9 cellular contexts compared by ENCODE assay signal in genomic region chr20:41697861-41698559, GRCh38.
DNase-seq lines count a peak whose midpoint lies in the region; ATAC-seq and TF ChIP-seq lines count a peak whose summit lies in the region.
"Had no signal": no experiment of that assay in that cellular context is flagged by ENCODE, and none has a peak within 500 bp of the region (broad histone marks: within the 10 kb centered on the region; RNA-seq: fewer than 3 reads in every experiment).

No MANE protein-coding gene starts in this region.

- no peak for ATAC-seq in GM19023 (IDR thresholded peaks at IDR 0.05; ENCODE audit: unreplicated experiment)
- no peak for ATAC-seq in stimulated activated naive B cell treated with anti-CD40 and anti-IgM and Interleukin-4, amounts not matched to agents 10 μg/mL and 1 μg/mL and 100 μg/mL, for 72 hours (replicated peaks)

- no peak overlapping the region for H3K27ac Mint-ChIP-seq in endodermal cell
- H3K27ac Mint-ChIP-seq in stimulated activated naive B cell treated with anti-CD40 and anti-IgM and Interleukin-4, amounts not matched to agents 10 μg/mL and 1 μg/mL and 100 μg/mL, for 72 hours = no peak overlapping the region

- no peaks in the 10 kb centered on the region for H3K9me3 ChIP-seq in endodermal cell (ENCODE audit: control insufficient read depth, low read length)

- peak; percentile 93 for TF ChIP-seq CTCF in endodermal cell (conservative IDR thresholded peaks at IDR 0.05)

- H3K9ac ChIP-seq in endodermal cell (ENCODE audit: extremely low read depth, low read length, poor library complexity, severe bottlenecking) = no peak overlapping the region

- H3K27ac ChIP-seq in endodermal cell (ENCODE audit: low read depth, low read length) = no peak overlapping the region

- H3K27me3 Mint-ChIP-seq in endodermal cell (ENCODE audit: insufficient read depth) = peaks cover 2% of the 10 kb centered on the region
- H3K27me3 Mint-ChIP-seq in stimulated activated naive B cell treated with anti-CD40 and anti-IgM and Interleukin-4, amounts not matched to agents 10 μg/mL and 1 μg/mL and 100 μg/mL, for 72 hours = peaks cover 5 to 6% of the 10 kb centered on the region in 2 donors

- peak; percentile 78 for DNase-seq in NCI-H510A treated with DMSO at 0.1 percent for 48 hours (lab: John Stamatoyannopoulos, UW)
- DNase-seq in NCI-H510A (lab: John Stamatoyannopoulos, UW) = no peak
- peak; percentile 75 to 84 for DNase-seq in Kasumi-1 (lab: John Stamatoyannopoulos, UW)
- peak; percentile 64 for DNase-seq in RKO (ENCODE audit: low spot score)
- DNase-seq in endodermal cell = peak; percentile 64
- peak; percentile 44 for DNase-seq in pons (ENCODE audit: low spot score)
- DNase-seq in stimulated activated naive B cell treated with anti-CD40 and anti-IgM and Interleukin-4, amounts not matched to agents 10 μg/mL and 1 μg/mL and 100 μg/mL, for 72 hours = no peak

- no peaks in the 10 kb centered on the region for H3K36me3 Mint-ChIP-seq in endodermal cell (ENCODE audit: low read depth)
- peaks cover 0 to 4% of the 10 kb centered on the region in 2 donors for H3K36me3 Mint-ChIP-seq in stimulated activated naive B cell treated with anti-CD40 and anti-IgM and Interleukin-4, amounts not matched to agents 10 μg/mL and 1 μg/mL and 100 μg/mL, for 72 hours

- 83 to 98% methylated on average over 4 to 6 of the region's 6 CpGs for WGBS in endodermal cell (ENCODE audit: insufficient coverage in 1 of 2, insufficient read length in 1 of 2), 2 experiments

- no peaks in the 10 kb centered on the region for H3K36me3 ChIP-seq in endodermal cell (ENCODE audit: control insufficient read depth, insufficient read depth, low read length)

- peaks cover 19% of the 10 kb centered on the region for H3K4me1 Mint-ChIP-seq in endodermal cell
- H3K4me1 Mint-ChIP-seq in stimulated activated naive B cell treated with anti-CD40 and anti-IgM and Interleukin-4, amounts not matched to agents 10 μg/mL and 1 μg/mL and 100 μg/mL, for 72 hours = peaks cover 10 to 15% of the 10 kb centered on the region in 2 donors

- no peak overlapping the region for H3K4me3 ChIP-seq in endodermal cell (ENCODE audit: low read length)

- H3K27me3 ChIP-seq in endodermal cell (ENCODE audit: control insufficient read depth, insufficient read depth, low read length, poor library complexity, severe bottlenecking) = no peaks in the 10 kb centered on the region

- no peaks in the 10 kb centered on the region for H3K4me1 ChIP-seq in endodermal cell (ENCODE audit: control insufficient read depth, insufficient read depth, low read length)

- no peaks in the 10 kb centered on the region for H3K9me3 Mint-ChIP-seq in endodermal cell
- H3K9me3 Mint-ChIP-seq in stimulated activated naive B cell treated with anti-CD40 and anti-IgM and Interleukin-4, amounts not matched to agents 10 μg/mL and 1 μg/mL and 100 μg/mL, for 72 hours = no peaks in the 10 kb centered on the region
- H3K9me3 Mint-ChIP-seq: CD8-positive, alpha-beta memory T cell had no signal

- H3K4me3 Mint-ChIP-seq in endodermal cell = no peak overlapping the region
- no peak overlapping the region for H3K4me3 Mint-ChIP-seq in stimulated activated naive B cell treated with anti-CD40 and anti-IgM and Interleukin-4, amounts not matched to agents 10 μg/mL and 1 μg/mL and 100 μg/mL, for 72 hours

Comparison
In these comparisons a context has a peak if more than half of its experiments do, and no peak if none do; other contexts are left out.
1. DNase-seq: peak in NCI-H510A treated with DMSO at 0.1 percent for 48 hours (single experiment), Kasumi-1 (2 of 2), RKO (single experiment), endodermal cell (single experiment) and pons (single experiment); none in NCI-H510A (single experiment) and stimulated activated naive B cell treated with anti-CD40 and anti-IgM and Interleukin-4, amounts not matched to agents 10 μg/mL and 1 μg/mL and 100 μg/mL, for 72 hours (single experiment).